8 cellular contexts compared by ENCODE assay signal in the genomic region with DNA sequence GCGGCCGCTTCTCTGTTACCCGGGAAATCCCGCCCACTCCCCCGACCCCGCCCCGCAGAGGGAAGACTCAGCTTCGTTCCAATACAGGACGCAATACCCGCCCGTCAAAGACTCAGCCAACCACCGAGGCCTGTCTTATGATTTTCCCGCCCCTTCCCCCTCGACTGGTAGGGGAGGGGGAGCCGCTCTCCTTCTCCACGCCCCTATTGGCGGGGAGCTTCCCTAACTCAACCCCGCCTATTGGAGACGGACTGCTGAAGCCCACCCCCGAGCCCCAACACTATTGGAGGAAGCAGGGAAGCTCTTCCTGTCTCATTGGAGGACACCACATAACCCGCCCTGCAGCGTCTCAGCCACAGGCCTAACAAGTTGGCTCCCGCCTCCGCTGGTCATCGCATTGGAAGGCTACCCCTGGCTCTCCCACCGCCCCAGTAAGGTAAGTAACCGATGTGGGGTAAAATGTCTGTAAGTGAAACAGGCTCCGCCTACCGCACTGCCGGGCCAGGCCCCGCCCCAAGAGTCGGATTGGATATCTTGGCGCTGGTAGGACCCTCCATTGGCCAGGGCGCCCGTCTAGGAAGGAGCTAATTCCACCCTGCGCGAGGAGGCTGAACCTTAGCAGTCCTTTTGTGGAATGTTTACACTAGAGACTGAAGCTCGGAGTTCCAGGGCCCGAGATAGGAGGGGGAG. TPM values are rescaled to one million over a fixed set of nuclear protein-coding genes. Genes with fewer than 3 reads are reported as not detected.
A peak's percentile ranks its signal among the peaks of the same experiment; 100 is the strongest.
DNase-seq lines count a peak whose midpoint lies in the region; ATAC-seq, FAIRE-seq and TF ChIP-seq lines count a peak whose summit lies in the region.

A gene (minus strand): TSS at position 17 of the 690 bp plus-strand sequence. CDS start 21,315 bp downstream, outside the sequence.

- peak; percentile 68 for ATAC-seq in DND-41 (ENCODE audit: insufficient read depth, low read depth)
- ATAC-seq in natural killer cell, result peak; percentile 46 to 71 (median 58)

- H2AFZ ChIP-seq in DND-41 (ENCODE audit: low read depth, low read length), result peak within 1 kb of the TSS; percentile 81
- no peak within 1 kb of the TSS for H2AFZ ChIP-seq in Loucy (ENCODE audit: low read length)

- H3K27me3 ChIP-seq in DND-41 (ENCODE audit: insufficient read depth, low read length, poor library complexity), result no peaks in the 10 kb centered on the region
- no peaks in the 10 kb centered on the region for H3K27me3 ChIP-seq in Loucy (ENCODE audit: insufficient read depth, low read length, poor library complexity, severe bottlenecking)

- H3K4me3 Mint-ChIP-seq in natural killer cell, result peak within 1 kb of the TSS; percentile 98

- H3K9me3 Mint-ChIP-seq in natural killer cell, result no peaks in the 10 kb centered on the region

- H3K9me2 ChIP-seq in Loucy (replicated peaks; ENCODE audit: low read depth, low read length), result no peaks in the 10 kb centered on the region

- TF ChIP-seq CTCF in DND-41 (IDR thresholded peaks at IDR 0.05; ENCODE audit: borderline replicate concordance, extremely low read depth, low read length, poor library complexity, severe bottlenecking) (no peak), Loucy (conservative IDR thresholded peaks at IDR 0.05; ENCODE audit: low read length) (no peak), natural killer cell (IDR thresholded peaks at IDR 0.05) (no peak)

- peak within 1 kb of the TSS; percentile 100 for H3K27ac ChIP-seq in DND-41 (ENCODE audit: low read length)

- H3K9me3 ChIP-seq in DND-41 (ENCODE audit: insufficient read depth, low read length, severe bottlenecking), result no peaks in the 10 kb centered on the region
- no peaks in the 10 kb centered on the region for H3K9me3 ChIP-seq in Loucy (ENCODE audit: insufficient read depth, low read depth, low read length)

- H3K4me3 ChIP-seq in DND-41 (ENCODE audit: low read depth in 1 of 2, low read length in 2 of 2) (peak within 1 kb of the TSS; percentile 73 to 88), Loucy (ENCODE audit: low read length, poor library complexity, severe bottlenecking) (peak within 1 kb of the TSS; percentile 81)

- H3K36me3 ChIP-seq in DND-41 (ENCODE audit: insufficient read depth, low read length) (peaks cover 13% of the 10 kb centered on the region), Loucy (ENCODE audit: insufficient read depth, low read length) (peaks cover 8% of the 10 kb centered on the region; the same call in 1 of the 2 replicates)

- H3K79me2 ChIP-seq in DND-41 (ENCODE audit: insufficient read depth, low read length) (peaks cover 57% of the 10 kb centered on the region), Loucy (ENCODE audit: insufficient read depth, low read length) (peaks cover 45% of the 10 kb centered on the region)

- H4K20me1 ChIP-seq in DND-41 (ENCODE audit: insufficient read depth, low read length) (peaks cover 38% of the 10 kb centered on the region), Loucy (ENCODE audit: insufficient read depth, low read length, poor library complexity, severe bottlenecking) (peaks cover 44% of the 10 kb centered on the region)

- FAIRE-seq in H54 (lab: Jason Lieb, UNC), result peak; percentile 62

- H3K36me3 Mint-ChIP-seq in natural killer cell, result no peaks in the 10 kb centered on the region

- intact Hi-C loops in natural killer cell (cut with micrococcal nuclease), result loop anchor here (1.0 to 10.0 kb wide), 4 partner anchors 173 to 837 kb away; a partner anchor contains a TSS

- peaks cover 56 to 66% of the 10 kb centered on the region in 2 donors for H3K4me1 Mint-ChIP-seq in natural killer cell

- no peaks in the 10 kb centered on the region for H3K27me3 Mint-ChIP-seq in natural killer cell (ENCODE audit: low read depth in 2 of 2)

- peaks cover 13% of the 10 kb centered on the region; the same call in 1 of the 2 replicates for H3F3A ChIP-seq in Loucy (ENCODE audit: low read depth)

- DNase-seq in DND-41 (peak; percentile 99), H54 (ENCODE audit: insufficient read length, low spot score) (peak; percentile 80), fibroblast of peridontal ligament (ENCODE audit: extremely low read depth) (peak; percentile 100), natural killer cell (peak; percentile 93)
- DNase-seq in activated T-helper 9 cell treated with anti-CD3 and anti-CD28 coated beads, Interleukin-2, amount 50 U/mL, for 16 hours (ENCODE audit: low read depth), result peak; percentile 99
- DNase-seq in stimulated activated naive CD4-positive, alpha-beta T cell treated with Interleukin-2 at 50 U/mL for 16 hours (lab: John Stamatoyannopoulos, UW), result peak; percentile 99

- H3K4me2 ChIP-seq in DND-41 (ENCODE audit: insufficient read depth, low read length), result peak within 1 kb of the TSS; percentile 99
- H3K4me2 ChIP-seq in Loucy (ENCODE audit: low read depth, low read length, poor library complexity, severe bottlenecking), result peak within 1 kb of the TSS; percentile 88

- H3K4me1 ChIP-seq in DND-41 (ENCODE audit: insufficient read depth, low read length), result peaks cover 36% of the 10 kb centered on the region
- H3K4me1 ChIP-seq in Loucy (ENCODE audit: insufficient read depth, low read length, poor library complexity, severe bottlenecking), result peaks cover 37% of the 10 kb centered on the region

- peak within 1 kb of the TSS; percentile 98 to 99 for H3K27ac Mint-ChIP-seq in natural killer cell

- TF ChIP-seq POLR2A in H54 (IDR thresholded peaks at IDR 0.05; ENCODE audit: low read depth, low read length), result peak; percentile 10; the same call in 1 of the 2 replicates
- peak; percentile 44; the same call in 1 of the 2 replicates for TF ChIP-seq POLR2A in Raji (IDR thresholded peaks at IDR 0.05; ENCODE audit: insufficient read depth, low read depth, low read length)

- H3K9ac ChIP-seq in DND-41 (ENCODE audit: low read depth, low read length), result peak within 1 kb of the TSS; percentile 93
- H3K9ac ChIP-seq in Loucy (ENCODE audit: low read depth, low read length, poor library complexity, severe bottlenecking), result peak within 1 kb of the TSS; percentile 99

RNA-seq across cellular contexts. Expression of the gene that starts here (rescaled TPM):
- 100 to 1,000 TPM; 135 to 175 (median 137) TPM for total RNA-seq in natural killer cell

Comparison
In these comparisons a context has a peak if more than half of its experiments do, and no peak if none do; other contexts are left out.
1. Peak in every context shown above with its lines: DNase-seq, ATAC-seq, H3K4me3 ChIP-seq and H3K27ac ChIP-seq.